ENCODE assay signal across 8 cellular contexts in genomic region chr20:53915459-53916172, GRCh38.
DNase-seq lines count a peak whose midpoint lies in the region; ATAC-seq, FAIRE-seq and TF ChIP-seq lines count a peak whose summit lies in the region.

No MANE protein-coding gene starts in this region.

- H4K20me1 ChIP-seq in neural cell (ENCODE audit: insufficient read depth), result no peaks in the 10 kb centered on the region

- H3K9me2 ChIP-seq in neural cell (ENCODE audit: insufficient read depth, low read length), result no peaks in the 10 kb centered on the region

- peak overlapping the region; percentile 30 for H3K4me3 ChIP-seq in RWPE2 (ENCODE audit: severe bottlenecking)
- peak overlapping the region; percentile 61 for H3K4me3 ChIP-seq in fibroblast of the aortic adventitia (ENCODE audit: low read depth, low read length)
- peak overlapping the region; percentile 63 for H3K4me3 ChIP-seq in neural cell (ENCODE audit: low read length)

- peaks cover 2% of the 10 kb centered on the region for H3K9me3 Mint-ChIP-seq in stimulated activated naive CD8-positive, alpha-beta T cell treated with anti-CD3 and anti-CD28 coated beads, Interleukin-15, Interleukin-2, amounts not matched to agents 100 ng/mL and 50 ng/mL, for 24 hours

- DNase-seq in D721Med (ENCODE audit: insufficient read length, low spot score) (peak; percentile 38), Kasumi-1 (lab: John Stamatoyannopoulos, UW) (peak; percentile 88 to 91), RWPE2 (ENCODE audit: low spot score) (peak; percentile 98), fibroblast of the aortic adventitia (ENCODE audit: low read depth) (peak; percentile 90)
- DNase-seq in activated T-helper 9 cell treated with anti-CD3 and anti-CD28 coated beads, Interleukin-2, amount 50 U/mL, for 16 hours (ENCODE audit: low read depth), result peak; percentile 90

- H3K36me3 ChIP-seq in RWPE2 (ENCODE audit: low read depth) (no peaks in the 10 kb centered on the region), neural cell (ENCODE audit: insufficient read depth, low read length) (no peaks in the 10 kb centered on the region)

- H3K9me3 ChIP-seq in RWPE2 (ENCODE audit: severe bottlenecking) (no peaks in the 10 kb centered on the region), neural cell (ENCODE audit: low read length) (no peaks in the 10 kb centered on the region)

- H2AFZ ChIP-seq in neural cell (ENCODE audit: low read depth, low read length), result peak overlapping the region; percentile 75

- TF ChIP-seq RAD21 in neural cell (conservative IDR thresholded peaks at IDR 0.05), result peak; percentile 88

- H3K27me3 Mint-ChIP-seq in stimulated activated naive CD8-positive, alpha-beta T cell treated with anti-CD3 and anti-CD28 coated beads, Interleukin-15, Interleukin-2, amounts not matched to agents 100 ng/mL and 50 ng/mL, for 24 hours, result no peaks in the 10 kb centered on the region

- peaks cover 51% of the 10 kb centered on the region for H3K4me1 ChIP-seq in RWPE2 (ENCODE audit: insufficient read depth, poor library complexity, severe bottlenecking)

- H3K27ac Mint-ChIP-seq in stimulated activated naive CD8-positive, alpha-beta T cell treated with anti-CD3 and anti-CD28 coated beads, Interleukin-15, Interleukin-2, amounts not matched to agents 100 ng/mL and 50 ng/mL, for 24 hours, result peak overlapping the region; percentile 82

- H3K27me3 ChIP-seq in RWPE2 (ENCODE audit: insufficient read depth, poor library complexity, severe bottlenecking) (no peaks in the 10 kb centered on the region), neural cell (ENCODE audit: insufficient read depth, low read depth, low read length) (no peaks in the 10 kb centered on the region)

- TF ChIP-seq EP300 in neural cell (conservative IDR thresholded peaks at IDR 0.05; ENCODE audit: poor library complexity, severe bottlenecking), result no peak

- TF ChIP-seq CTCF in D721Med (IDR thresholded peaks at IDR 0.05; ENCODE audit: insufficient read depth, missing control alignments) (peak; percentile 79), RWPE2 (IDR thresholded peaks at IDR 0.05; ENCODE audit: poor library complexity, severe bottlenecking) (peak; percentile 100), fibroblast of the aortic adventitia (IDR thresholded peaks at IDR 0.05; ENCODE audit: insufficient read depth, low read length) (peak; percentile 88), neural cell (IDR thresholded peaks at IDR 0.05; ENCODE audit: poor library complexity, severe bottlenecking) (peak; percentile 90)

- H3K4me3 Mint-ChIP-seq in stimulated activated naive CD8-positive, alpha-beta T cell treated with anti-CD3 and anti-CD28 coated beads, Interleukin-15, Interleukin-2, amounts not matched to agents 100 ng/mL and 50 ng/mL, for 24 hours, result peak overlapping the region; percentile 84

- H3F3A ChIP-seq in neural cell (ENCODE audit: insufficient read depth, low read length, poor library complexity, severe bottlenecking), result no peaks in the 10 kb centered on the region

- FAIRE-seq in D721Med (lab: Jason Lieb, UNC), result no peak

- peaks cover 56% of the 10 kb centered on the region for H3K4me1 Mint-ChIP-seq in stimulated activated naive CD8-positive, alpha-beta T cell treated with anti-CD3 and anti-CD28 coated beads, Interleukin-15, Interleukin-2, amounts not matched to agents 100 ng/mL and 50 ng/mL, for 24 hours (ENCODE audit: low read depth)

- no peaks in the 10 kb centered on the region for H3K79me2 ChIP-seq in neural cell (replicated peaks; ENCODE audit: insufficient read depth, low read length)

- ATAC-seq in GM21528 (IDR thresholded peaks at IDR 0.05; ENCODE audit: low FRiP score, unreplicated experiment), result peak; percentile 59
- ATAC-seq in RWPE2 (ENCODE audit: low read depth), result peak; percentile 94

- peak overlapping the region; percentile 35 for H3K4me2 ChIP-seq in neural cell (ENCODE audit: low read length)

- H3K9ac ChIP-seq in neural cell (ENCODE audit: low read length), result peak overlapping the region; percentile 67

- H3K27ac ChIP-seq in RWPE2 (ENCODE audit: poor library complexity, severe bottlenecking) (peak overlapping the region; percentile 36), neural cell (ENCODE audit: low read length) (peak overlapping the region; percentile 73)

- H3K36me3 Mint-ChIP-seq in stimulated activated naive CD8-positive, alpha-beta T cell treated with anti-CD3 and anti-CD28 coated beads, Interleukin-15, Interleukin-2, amounts not matched to agents 100 ng/mL and 50 ng/mL, for 24 hours (ENCODE audit: low read depth), result peaks cover 1% of the 10 kb centered on the region

TF ChIP-seq in neural cell, 6 proteins besides CTCF, POLR2A, EP300 and RAD21:
- TF ChIP-seq EZH2 (IDR thresholded peaks at IDR 0.05; ENCODE audit: borderline replicate concordance, insufficient read depth, low read length, poor library complexity, severe bottlenecking) (no peak), SMC3 (conservative IDR thresholded peaks at IDR 0.05; ENCODE audit: poor library complexity) (peak; percentile 95), REST (IDR thresholded peaks at IDR 0.05; ENCODE audit: borderline replicate concordance) (no peak), MXI1 (conservative IDR thresholded peaks at IDR 0.05; ENCODE audit: poor library complexity, severe bottlenecking) (peak; percentile 27), POLR2AphosphoS5 (IDR thresholded peaks at IDR 0.05) (peak; percentile 25)
TF ChIP-seq in neural cell: peak in this region for 3.

Comparison
In these comparisons a context has a peak if more than half of its experiments do, and no peak if none do; other contexts are left out.
1. Peak in every context shown above with its lines: DNase-seq, ATAC-seq, H3K4me3 ChIP-seq and H3K27ac ChIP-seq.
2. DNase-seq: peak in every context shown above with its lines; median percentile 98 in RWPE2; 90 in activated T-helper 9 cell treated with anti-CD3 and anti-CD28 coated beads, Interleukin-2, amount 50 U/mL, for 16 hours; 90 in fibroblast of the aortic adventitia; 90 in Kasumi-1; 38 in D721Med.